Comparison of ENCODE assay signal across 8 cellular contexts in genomic region chr12:57852620-57853509, GRCh38. TPM values are rescaled to one million over a fixed set of nuclear protein-coding genes. Genes with fewer than 3 reads are reported as not detected.
A peak's percentile ranks its signal among the peaks of the same experiment; 100 is the strongest.
DNase-seq lines count a peak whose midpoint lies in the region; ATAC-seq, FAIRE-seq and TF ChIP-seq lines count a peak whose summit lies in the region.

No MANE protein-coding gene starts in this region.

- no peak for TF ChIP-seq POLR2A in GM12878 (IDR thresholded peaks at IDR 0.05; ENCODE audit: low read depth, low read length)

- RAD21 ChIA-PET in GM12878 (lab: Charles Lee; ENCODE audit: unreplicated experiment) = interaction anchor here (0.8 to 2.1 kb wide), 2 partner anchors 19 to 46 kb away, joined by 3 to 6 read pairs; no protein-coding TSS in a partner anchor

- H3K4me3 ChIP-seq in GM23248 = peak overlapping the region; percentile 57
- 0 out of 2 replicates have a peak overlapping the region, but pooled peaks have one; percentile 6 for H3K4me3 ChIP-seq in GM12878
- peak overlapping the region; percentile 52 for H3K4me3 ChIP-seq in iPS-15b (ENCODE audit: low read depth, low read length)
- H3K4me3 ChIP-seq in rectal smooth muscle tissue (ENCODE audit: low read length) = peak overlapping the region; percentile 56

- H3K9ac ChIP-seq in GM23248 (peak overlapping the region; percentile 41), GM12878 (ENCODE audit: control insufficient read depth, insufficient read depth, low read length) (no peak overlapping the region), iPS-15b (ENCODE audit: low read depth, low read length) (peak overlapping the region; percentile 37), rectal smooth muscle tissue (ENCODE audit: low read length) (peak overlapping the region; percentile 47)

- in situ Hi-C loops in GM23248 (cut with MboI) (no loop called here), GM12878 (cut with MboI) (no loop called here)

- TF ChIP-seq CTCF in GM12878 (IDR thresholded peaks at IDR 0.05 in 2 of 3, conservative IDR thresholded peaks at IDR 0.05 in 1 of 3; ENCODE audit: control insufficient read depth in 2 of 3, extremely low read depth in 1 of 3, insufficient read depth in 1 of 3, low read depth in 3 of 3, low read length in 3 of 3) = no peak

- H3K9me3 ChIP-seq in GM23248 (ENCODE audit: low read depth) = no peaks in the 10 kb centered on the region
- no peaks in the 10 kb centered on the region; the same call in 2 of the 3 replicates for H3K9me3 ChIP-seq in GM12878 (replicated peaks; ENCODE audit: control insufficient read depth, insufficient read depth, low read length)
- no peaks in the 10 kb centered on the region for H3K9me3 ChIP-seq in iPS-15b (ENCODE audit: control insufficient read depth, insufficient read depth, low read length)

- no peaks in the 10 kb centered on the region for H3K27me3 ChIP-seq in GM23248 (replicated peaks; ENCODE audit: insufficient read depth)
- peaks cover 5 to 8% of the 10 kb centered on the region in 2 experiments; a peak in 3 of 4 replicates for H3K27me3 ChIP-seq in GM12878 (replicated peaks in 1 of 2; ENCODE audit: control insufficient read depth in 2 of 2, insufficient read depth in 2 of 2, low read length in 1 of 2)
- H3K27me3 ChIP-seq in iPS-15b (ENCODE audit: control insufficient read depth, insufficient read depth, low read length) = peaks cover 31% of the 10 kb centered on the region
- no peaks in the 10 kb centered on the region for H3K27me3 ChIP-seq in rectal smooth muscle tissue (ENCODE audit: control insufficient read depth, insufficient read depth, low read length)

- no peak for TF ChIP-seq EP300 in GM12878 (IDR thresholded peaks at IDR 0.05; ENCODE audit: borderline replicate concordance in 1 of 2, control insufficient read depth in 1 of 2, low read depth in 2 of 2, low read length in 2 of 2)

- no peak for TF ChIP-seq RAD21 in GM12878 (IDR thresholded peaks at IDR 0.05; ENCODE audit: insufficient read depth, low read depth, low read length)

- DNase-seq in GM23248 = no peak
- no peak for DNase-seq in GM12878 (ENCODE audit: low read depth, low spot score)
- no peak for DNase-seq in GM19240 (ENCODE audit: insufficient read length, low spot score)
- no peak for DNase-seq in cerebellum (ENCODE audit: low spot score)

- H3K4me1 ChIP-seq in GM23248 (ENCODE audit: insufficient read depth) (no peaks in the 10 kb centered on the region), GM12878 (ENCODE audit: control insufficient read depth, insufficient read depth, low read length) (peaks cover 12% of the 10 kb centered on the region), iPS-15b (ENCODE audit: control insufficient read depth, insufficient read depth, low read length) (peaks cover 27% of the 10 kb centered on the region), rectal smooth muscle tissue (ENCODE audit: control insufficient read depth, insufficient read depth, low read length) (peaks cover 19% of the 10 kb centered on the region)

- H2AFZ ChIP-seq in GM23248 (peak overlapping the region; percentile 76), GM12878 (ENCODE audit: control insufficient read depth, low read depth, low read length) (no peak overlapping the region)

- SMC1A ChIA-PET in GM12878 (lab: Charles Lee; ENCODE audit: uncharacterized antibody, unreplicated experiment) = interaction anchor here (1.8 to 2.2 kb wide), 2 partner anchors 10 to 16 kb away, joined by 3 to 5 read pairs; no protein-coding TSS in a partner anchor

- POLR2A ChIA-PET in GM12878 (lab: Charles Lee) = interaction anchor here (0.6 to 1.0 kb wide), 3 partner anchors 9 to 109 kb away, joined by 3 to 4 read pairs (median 3); no protein-coding TSS in a partner anchor

- no peaks in the 10 kb centered on the region for H3K36me3 ChIP-seq in GM23248 (ENCODE audit: low read depth)
- H3K36me3 ChIP-seq in GM12878 (ENCODE audit: control insufficient read depth in 2 of 2, insufficient read depth in 2 of 2, low read length in 1 of 2) = no peaks in the 10 kb centered on the region
- H3K36me3 ChIP-seq in iPS-15b (ENCODE audit: control insufficient read depth, insufficient read depth, low read length) = no peaks in the 10 kb centered on the region
- no peaks in the 10 kb centered on the region for H3K36me3 ChIP-seq in rectal smooth muscle tissue (ENCODE audit: control insufficient read depth, insufficient read depth, low read length)

- intact Hi-C loops in GM12878 (cut with micrococcal nuclease; ENCODE audit: unreplicated experiment) = no loop called here

- H3K4me2 ChIP-seq in GM23248 (ENCODE audit: unreplicated experiment) (peak overlapping the region; percentile 42), GM12878 (ENCODE audit: control insufficient read depth, insufficient read depth) (no peak overlapping the region)

- H4K20me1 ChIP-seq in GM23248 (ENCODE audit: insufficient read depth) (no peaks in the 10 kb centered on the region), GM12878 (ENCODE audit: control insufficient read depth, insufficient read depth) (no peaks in the 10 kb centered on the region)

- H3K79me2 ChIP-seq in GM23248 (ENCODE audit: insufficient read depth) (no peaks in the 10 kb centered on the region), GM12878 (ENCODE audit: control insufficient read depth, insufficient read depth, low read length) (no peaks in the 10 kb centered on the region)

- ATAC-seq in GM12878 = no peak
- ATAC-seq in GM18909 (IDR thresholded peaks at IDR 0.05; ENCODE audit: poor library complexity, unreplicated experiment) = no peak
- no peak for ATAC-seq in GM21381 (IDR thresholded peaks at IDR 0.05; ENCODE audit: unreplicated experiment)

- 30 to 34% methylated on average over 27 to 38 of the region's 38 CpGs for WGBS in GM23248 (ENCODE audit: low coverage in 1 of 2, low lambda C conversion rate in 2 of 2, missing lambda C conversion rate in 2 of 2), 2 experiments
- WGBS in GM12878 (ENCODE audit: insufficient coverage, insufficient replicate concordance, low lambda C conversion rate, missing lambda C conversion rate) = 20% methylated on average over 24 of the region's 38 CpGs

- FAIRE-seq in GM12878 (lab: Jason Lieb, UNC) = no peak

- no peaks in the 10 kb centered on the region for H3F3A ChIP-seq in GM23248 (ENCODE audit: insufficient read depth)

- BruUV-seq in GM12878 (replicated peaks; lab: Mats Ljungman, UMichigan) = no TSS peak

- CTCF ChIA-PET in GM12878 (lab: Yijun Ruan, JAX) = no interaction called here

- no peaks in the 10 kb centered on the region for H3K9me2 ChIP-seq in GM23248 (ENCODE audit: insufficient read depth)

- H3K27ac ChIP-seq in GM23248 (no peak overlapping the region), GM12878 (ENCODE audit: control insufficient read depth, insufficient read depth) (no peak overlapping the region), rectal smooth muscle tissue (ENCODE audit: low read depth, low read length) (peak overlapping the region; percentile 94)

TF ChIP-seq in GM12878, 131 proteins besides CTCF, POLR2A, EP300 and RAD21 (continues in another document):
- peak; percentile 64 for TF ChIP-seq USF1 (IDR thresholded peaks at IDR 0.05; ENCODE audit: borderline replicate concordance, extremely low read length, insufficient read depth, low read depth, low read length)

RNA-seq across cellular contexts. Expression of gene CTDSP2, which starts 6.3 kb away (rescaled TPM):
- total RNA-seq in GM23248 (2014; rRNA removed; shearing (Covaris generic)) = 97.3 and 109 TPM in 2 replicates
- polyA plus RNA-seq in GM23248 (2016; fragmentation: Nextera tagmentation; extraction: Ambion mirVana) = 51.7 and 52.7 TPM in 2 replicates
- 60.6 and 61.3 TPM in 2 replicates for total RNA-seq in GM12878 (2013; cell fraction: nucleolus; rRNA removed)
- 65.8 and 73.1 TPM in 2 replicates for total RNA-seq in GM12878 (2014; rRNA removed)
- total RNA-seq in GM12878 (2014; rRNA removed; fragmentation: Illumina TruSeq; extraction: Trizol) = 42.5 and 44.9 TPM in 2 replicates
- 98.2 and 99.5 TPM in 2 replicates for total RNA-seq in GM12878 (2021)
- 43.7 TPM for polyA plus RNA-seq in GM12878 (2011; ENCODE audit: low read depth)
- polyA plus RNA-seq in GM12878 (2011; rRNA removed) = 55.8 and 82.2 TPM in 2 replicates
- 107 and 130 TPM in 2 replicates for polyA plus RNA-seq in GM12878 (2011; cell fraction: cytosol; rRNA removed)
- 96.3 and 105 TPM in 2 replicates for polyA plus RNA-seq in GM12878 (2011; cell fraction: nucleus; rRNA removed)
- polyA plus RNA-seq in GM12878 (2012) = 55.5 and 61.5 TPM in 2 replicates
- polyA plus RNA-seq in GM12878 (2014; fragmentation: Illumina TruSeq; extraction: Trizol) = 60.8 and 79.9 TPM in 2 replicates
- 10 to 100 TPM; 17.3 to 19.0 TPM for polyA plus RNA-seq in GM12878 (2014; fragmentation: Nextera tagmentation; extraction: Ambion mirVana)
- 72.6 and 76.7 TPM in 2 replicates for polyA plus RNA-seq in GM12878 (2014; rRNA removed)
- 10 to 100 TPM; 33.0 to 40.7 TPM for polyA plus RNA-seq in GM12878 (2016; fragmentation: Nextera tagmentation; extraction: Ambion mirVana)
- polyA minus RNA-seq in GM12878 (2011; rRNA and poly(A)+ RNA removed) = 87.3 and 116 TPM in 2 replicates
- polyA minus RNA-seq in GM12878 (2011; cell fraction: cytosol; rRNA and poly(A)+ RNA removed) = 35.7 and 38.5 TPM in 2 replicates
- 43.9 and 46.0 TPM in 2 replicates for polyA minus RNA-seq in GM12878 (2011; cell fraction: nucleus; rRNA and poly(A)+ RNA removed)
- 38.6 TPM for total RNA-seq in cerebellum

RNA-seq across cellular contexts. Expression of gene AVIL, which starts 34.3 kb away (rescaled TPM):
- total RNA-seq in GM23248 (2014; rRNA removed; shearing (Covaris generic)) = 1.4 and 3.4 TPM in 2 replicates
- 1.9 and 2.4 TPM in 2 replicates for polyA plus RNA-seq in GM23248 (2016; fragmentation: Nextera tagmentation; extraction: Ambion mirVana)
- total RNA-seq in GM12878 (2013; cell fraction: nucleolus; rRNA removed) = 1.3 and 1.6 TPM in 2 replicates
- total RNA-seq in GM12878 (2014; rRNA removed) = 0.71 and 0.79 TPM in 2 replicates
- total RNA-seq in GM12878 (2014; rRNA removed; fragmentation: Illumina TruSeq; extraction: Trizol) = 0.85 and 0.97 TPM in 2 replicates
- total RNA-seq in GM12878 (2021) = 0.48 and 1.1 TPM in 2 replicates
- polyA plus RNA-seq in GM12878 (2011; ENCODE audit: low read depth) = 0.30 TPM
- 0.42 and 0.49 TPM in 2 replicates for polyA plus RNA-seq in GM12878 (2011; rRNA removed)
- 0.13 and 0.18 TPM in 2 replicates for polyA plus RNA-seq in GM12878 (2011; cell fraction: cytosol; rRNA removed)
- 1.7 and 1.9 TPM in 2 replicates for polyA plus RNA-seq in GM12878 (2011; cell fraction: nucleus; rRNA removed)
- polyA plus RNA-seq in GM12878 (2012) = 0.73 and 0.87 TPM in 2 replicates
- polyA plus RNA-seq in GM12878 (2014; fragmentation: Illumina TruSeq; extraction: Trizol) = 0.93 and 1.5 TPM in 2 replicates
- under 1 TPM; 0.53 to 0.68 TPM for polyA plus RNA-seq in GM12878 (2014; fragmentation: Nextera tagmentation; extraction: Ambion mirVana)
- 0.76 and 1.5 TPM in 2 replicates for polyA plus RNA-seq in GM12878 (2014; rRNA removed)
- under 1 TPM; 0.83 to 0.84 TPM for polyA plus RNA-seq in GM12878 (2016; fragmentation: Nextera tagmentation; extraction: Ambion mirVana)
- polyA minus RNA-seq in GM12878 (2011; rRNA and poly(A)+ RNA removed) = 0.66 and 0.77 TPM in 2 replicates
- not detected in 2 replicates for polyA minus RNA-seq in GM12878 (2011; cell fraction: cytosol; rRNA and poly(A)+ RNA removed)
- 0.48 TPM in 1 of 2 replicates, not detected in the other for polyA minus RNA-seq in GM12878 (2011; cell fraction: nucleus; rRNA and poly(A)+ RNA removed)
- total RNA-seq in cerebellum = 1.9 TPM

Comparison
In these comparisons a context has a peak if more than half of its experiments do, and no peak if none do; other contexts are left out.
1. H3K4me3 ChIP-seq: peak in every context shown above with its lines; median percentile 57 in GM23248; 56 in rectal smooth muscle tissue; 52 in iPS-15b; 6 in GM12878.